13 cellular contexts compared by ENCODE assay signal in genomic region chr20:50085146-50085480, GRCh38. TPM values are rescaled to one million over a fixed set of nuclear protein-coding genes. Genes with fewer than 3 reads are reported as not detected.
A peak's percentile ranks its signal among the peaks of the same experiment; 100 is the strongest.
DNase-seq lines count a peak whose midpoint lies in the region; TF ChIP-seq lines count a peak whose summit lies in the region.
"Had no signal": no experiment of that assay in that cellular context is flagged by ENCODE, and none has a peak within 500 bp of the region (broad histone marks: within the 10 kb centered on the region; RNA-seq: fewer than 3 reads in every experiment).

No MANE protein-coding gene starts in this region.

- peaks cover 10% of the 10 kb centered on the region for H3F3A ChIP-seq in DOHH2 (ENCODE audit: control insufficient read depth, insufficient read depth)

- H3K79me2 ChIP-seq in DOHH2 (ENCODE audit: control insufficient read depth, low read length): peaks cover 12% of the 10 kb centered on the region

- H3K36me3 Mint-ChIP-seq in brain: peaks cover 19% of the 10 kb centered on the region
- peaks cover 28% of the 10 kb centered on the region for H3K36me3 Mint-ChIP-seq in nephron (ENCODE audit: low read depth)

- peak overlapping the region in 10 of 11 experiments; percentile 64 to 81 (median 78); a peak in 19 of 22 replicates for H3K9ac ChIP-seq in BLaER1 treated with 17β-estradiol and CSF1 and Interleukin-3, amounts not matched to agents 10 nM and 100 nM

- TF ChIP-seq CTCF in DOHH2 (IDR thresholded peaks at IDR 0.05; ENCODE audit: low read depth, low read length, poor library complexity, severe bottlenecking) (no peak), brain (conservative IDR thresholded peaks at IDR 0.05) (no peak), nephron (IDR thresholded peaks at IDR 0.05; ENCODE audit: unreplicated experiment in 3 of 3) (no peak)

- DNase-seq in amygdala (lab: John Stamatoyannopoulos, UW) (no peak), HuH-7 (ENCODE audit: low spot score) (no peak), NCI-H1417 (lab: John Stamatoyannopoulos, UW) (no peak), NCI-H2107 (lab: John Stamatoyannopoulos, UW) (no peak)
- DNase-seq: activated gamma-delta T cell, islet precursor cell had no signal

- H3K9me3 Mint-ChIP-seq in brain (no peaks in the 10 kb centered on the region), nephron (no peaks in the 10 kb centered on the region)
- H3K9me3 Mint-ChIP-seq: activated CD4-positive, alpha-beta T cell treated with anti-CD3 and anti-CD28 coated beads, Interleukin-2, amount 10 ng/mL, durations not matched to agents 24 days and 14 days had no signal

- H3K4me1 Mint-ChIP-seq in brain (peaks cover 23% of the 10 kb centered on the region), nephron (peaks cover 16% of the 10 kb centered on the region)

- H3K36me3 ChIP-seq in BLaER1 treated with 17β-estradiol and CSF1 and Interleukin-3, amounts not matched to agents 10 nM and 100 nM: peaks cover 33 to 78% (median 65%) of the 10 kb centered on the region in 11 experiments
- peaks cover 27% of the 10 kb centered on the region for H3K36me3 ChIP-seq in DOHH2 (ENCODE audit: control insufficient read depth, low read length)
- H3K36me3 ChIP-seq: cardiac muscle cell had no signal

- peak overlapping the region; percentile 87 to 98 (median 93) for H3K4me2 ChIP-seq in BLaER1 treated with 17β-estradiol and CSF1 and Interleukin-3, amounts not matched to agents 10 nM and 100 nM
- peak overlapping the region; percentile 79 for H3K4me2 ChIP-seq in DOHH2 (ENCODE audit: low read length)

- no peaks in the 10 kb centered on the region for H3K9me2 ChIP-seq in DOHH2 (replicated peaks; ENCODE audit: control insufficient read depth, low read length)

- peak overlapping the region in 3 of 10 experiments; percentile 49 to 57 (median 51); a peak in 3 of 20 replicates for H3K4me3 ChIP-seq in BLaER1 treated with 17β-estradiol and CSF1 and Interleukin-3, amounts not matched to agents 10 nM and 100 nM
- no peak overlapping the region for H3K4me3 ChIP-seq in DOHH2 (ENCODE audit: low read length)
- H3K4me3 ChIP-seq: cardiac muscle cell had no signal

- H3K27me3 Mint-ChIP-seq in brain: no peaks in the 10 kb centered on the region
- no peaks in the 10 kb centered on the region for H3K27me3 Mint-ChIP-seq in nephron (ENCODE audit: low read depth)
- H3K27me3 Mint-ChIP-seq: activated CD4-positive, alpha-beta T cell treated with anti-CD3 and anti-CD28 coated beads, Interleukin-2, amount 10 ng/mL, durations not matched to agents 24 days and 14 days had no signal

- peaks cover 20 to 82% (median 45%) of the 10 kb centered on the region in 11 experiments; a peak in 18 of 22 replicates for H4K20me1 ChIP-seq in BLaER1 treated with 17β-estradiol and CSF1 and Interleukin-3, amounts not matched to agents 10 nM and 100 nM
- H4K20me1 ChIP-seq in DOHH2 (ENCODE audit: control insufficient read depth, insufficient read depth, low read depth, low read length): peaks cover 8% of the 10 kb centered on the region

- H3K27ac Mint-ChIP-seq in brain (peak overlapping the region; percentile 33 to 80 (median 75)), nephron (peak overlapping the region; percentile 11 to 41 (median 21))

- peak overlapping the region in 10 of 11 experiments; percentile 65 to 88 (median 82); a peak in 18 of 22 replicates for H3K27ac ChIP-seq in BLaER1 treated with 17β-estradiol and CSF1 and Interleukin-3, amounts not matched to agents 10 nM and 100 nM
- H3K27ac ChIP-seq in DOHH2 (ENCODE audit: low read depth, low read length): no peak overlapping the region

- H3K27me3 ChIP-seq in BLaER1 treated with 17β-estradiol and CSF1 and Interleukin-3, amounts not matched to agents 10 nM and 100 nM: no peaks in the 10 kb centered on the region
- no peaks in the 10 kb centered on the region for H3K27me3 ChIP-seq in DOHH2 (ENCODE audit: control insufficient read depth, low read length)
- H3K27me3 ChIP-seq: BE2C, cardiac muscle cell had no signal

- H3K4me1 ChIP-seq in BLaER1 treated with 17β-estradiol and CSF1 and Interleukin-3, amounts not matched to agents 10 nM and 100 nM: peaks cover 32 to 48% (median 41%) of the 10 kb centered on the region in 10 experiments
- peaks cover 16% of the 10 kb centered on the region for H3K4me1 ChIP-seq in DOHH2 (ENCODE audit: control insufficient read depth, low read length)

- no peaks in the 10 kb centered on the region for H3K9me3 ChIP-seq in BLaER1 treated with 17β-estradiol and CSF1 and Interleukin-3, amounts not matched to agents 10 nM and 100 nM (replicated peaks in 1 of 11)
- no peaks in the 10 kb centered on the region for H3K9me3 ChIP-seq in DOHH2 (ENCODE audit: control insufficient read depth, insufficient read depth, low read length)
- H3K9me3 ChIP-seq: BE2C had no signal

- H3K4me3 Mint-ChIP-seq in brain (peak overlapping the region in 3 of 5 experiments; percentile 23 to 66 (median 31)), nephron (no peak overlapping the region)

RNA-seq across cellular contexts. Expression of gene UBE2V1, which starts 27.8 kb away (rescaled TPM):
- 166 TPM for polyA plus RNA-seq in brain (ENCODE audit: insufficient read depth, low read depth, low replicate concordance)

Comparison
In these comparisons a context has a peak if more than half of its experiments do, and no peak if none do; other contexts are left out.
1. H3K4me3 Mint-ChIP-seq: peak in brain (3 of 5); none in nephron (0 of 3).